ENCODE assay signal across 7 cellular contexts in genomic region chr14:69372146-69372545, GRCh38.
"Had no signal": no experiment of that assay in that cellular context is flagged by ENCODE, and none has a peak within 500 bp of the region (broad histone marks: within the 10 kb centered on the region; RNA-seq: fewer than 3 reads in every experiment).

No MANE protein-coding gene starts in this region.

- H2AFZ ChIP-seq: GM23338 had no signal

- ATAC-seq: GM23338 had no signal

- H3K27ac Mint-ChIP-seq: GM23338, IgD-negative memory B cell had no signal

- DNase-seq: H9, HCEC 1CT, KBM-7 had no signal

- H3K4me3 ChIP-seq: GM23338 had no signal

- H3K4me3 Mint-ChIP-seq: GM23338, H9, IgD-negative memory B cell had no signal

- H3K4me2 ChIP-seq: GM23338 had no signal

- FAIRE-seq: H1, H54 had no signal

- H3K27me3 Mint-ChIP-seq: IgD-negative memory B cell had no signal
